Comparison of ENCODE assay signal across 25 cellular contexts in the genomic region with DNA sequence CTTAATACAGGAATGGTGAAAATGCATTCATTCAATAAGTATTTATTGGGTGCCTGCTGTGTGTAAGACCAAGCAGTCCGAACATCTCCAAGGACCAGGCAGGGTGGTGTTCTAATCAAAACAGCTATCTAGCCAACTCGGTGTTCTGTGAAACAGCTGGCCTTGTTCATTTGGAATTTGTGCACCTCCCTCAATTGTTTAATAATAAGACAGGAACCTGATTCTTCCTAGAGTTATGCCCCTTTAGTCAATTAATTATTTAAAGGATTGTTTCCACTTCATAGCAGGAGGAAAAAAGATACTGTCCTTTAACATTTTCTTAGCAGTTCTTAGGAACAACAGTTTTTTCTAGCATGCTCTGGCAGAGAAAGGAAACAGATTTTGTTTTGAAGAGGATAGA.
"Had no signal": no experiment of that assay in that cellular context is flagged by ENCODE, and none has a peak within 500 bp of the region (broad histone marks: within the 10 kb centered on the region; RNA-seq: fewer than 3 reads in every experiment).

No MANE protein-coding gene starts in this region.

- H3K4me3 Mint-ChIP-seq: central memory CD8-positive, alpha-beta T cell; dendritic cell treated with granulocyte-macrophage colony-stimulating factor and Interleukin-4, amounts not matched to agents 40 ng/mL and 50 ng/mL, for 4 days; naive thymus-derived CD4-positive, alpha-beta T cell; nephron progenitor cell; stimulated activated naive CD8-positive, alpha-beta T cell treated with anti-CD3 and anti-CD28 coated beads, Interleukin-15, amount 100 ng/mL, for 72 hours had no signal

- H3K27ac Mint-ChIP-seq: dendritic cell treated with granulocyte-macrophage colony-stimulating factor and Interleukin-4, amounts not matched to agents 40 ng/mL and 50 ng/mL, for 4 days; naive thymus-derived CD4-positive, alpha-beta T cell; nephron progenitor cell; stimulated activated naive CD8-positive, alpha-beta T cell treated with anti-CD3 and anti-CD28 coated beads, Interleukin-15, amount 100 ng/mL, for 72 hours had no signal

- H3K27ac ChIP-seq: colonic mucosa, esophagus squamous epithelium, lower lobe of right lung, prostate gland, thyroid gland, vagina had no signal

- ATAC-seq: left lobe of liver; lower lobe of right lung; naive thymus-derived CD4-positive, alpha-beta T cell; sciatic nerve; stimulated activated naive CD8-positive, alpha-beta T cell treated with anti-CD3 and anti-CD28 coated beads, Interleukin-15, amount 100 ng/mL, for 72 hours had no signal

- H3K4me2 ChIP-seq: smooth muscle cell had no signal

- H3K9me3 ChIP-seq: colonic mucosa, esophagus squamous epithelium, lower lobe of right lung, prostate gland, thyroid gland, vagina had no signal

- DNase-seq: colonic mucosa; effector memory CD4-positive, alpha-beta T cell; erythroblast; esophagus squamous epithelium; foreskin melanocyte; glutamatergic neuron; lower lobe of right lung; naive thymus-derived CD4-positive, alpha-beta T cell; nephron progenitor cell; nucleus accumbens; stimulated activated CD4-positive, alpha-beta T cell treated with anti-CD3 and anti-CD28 coated beads, Interleukin-12 subunit alpha, Interleukin-12 subunit beta, amount 100 ng/mL, for 4 hours; stimulated activated CD4-positive, alpha-beta T cell treated with anti-CD3 and anti-CD28 coated beads, Interleukin-1b, Interleukin-23, amount 100 ng/mL, for 48 hours; stimulated activated CD4-positive, alpha-beta T cell treated with anti-CD3 and anti-CD28 coated beads, Interleukin-4, amount 100 ng/mL, for 1 hour; stimulated activated CD8-positive, alpha-beta memory T cell treated with anti-CD3 and anti-CD28 coated beads, Interleukin-4, amount 100 ng/mL, for 48 hours; stimulated activated naive CD4-positive, alpha-beta T cell; stimulated activated naive CD8-positive, alpha-beta T cell treated with anti-CD3 and anti-CD28 coated beads, Interleukin-15, amount 100 ng/mL, for 72 hours; thyroid gland; trophoblast cell had no signal

- H3K4me3 ChIP-seq: colonic mucosa, esophagus squamous epithelium, lower lobe of right lung, prostate gland, smooth muscle cell, thyroid gland, vagina had no signal

- H3K27me3 ChIP-seq: colonic mucosa, esophagus squamous epithelium, thyroid gland, vagina had no signal

- H3K4me1 ChIP-seq: colonic mucosa, prostate gland had no signal

- H3K36me3 ChIP-seq: colonic mucosa, esophagus squamous epithelium, lower lobe of right lung, prostate gland, thyroid gland, vagina had no signal

- H3K27me3 Mint-ChIP-seq: dendritic cell treated with granulocyte-macrophage colony-stimulating factor and Interleukin-4, amounts not matched to agents 40 ng/mL and 50 ng/mL, for 4 days; stimulated activated naive CD8-positive, alpha-beta T cell treated with anti-CD3 and anti-CD28 coated beads, Interleukin-15, amount 100 ng/mL, for 72 hours had no signal

- H3K9me3 Mint-ChIP-seq: central memory CD8-positive, alpha-beta T cell; dendritic cell treated with granulocyte-macrophage colony-stimulating factor and Interleukin-4, amounts not matched to agents 40 ng/mL and 50 ng/mL, for 4 days; naive thymus-derived CD4-positive, alpha-beta T cell; nephron progenitor cell; stimulated activated naive CD8-positive, alpha-beta T cell treated with anti-CD3 and anti-CD28 coated beads, Interleukin-15, amount 100 ng/mL, for 72 hours had no signal

- H3K36me3 Mint-ChIP-seq: naive thymus-derived CD4-positive, alpha-beta T cell had no signal
